ENCODE assay signal across 21 cellular contexts in the genomic region with DNA sequence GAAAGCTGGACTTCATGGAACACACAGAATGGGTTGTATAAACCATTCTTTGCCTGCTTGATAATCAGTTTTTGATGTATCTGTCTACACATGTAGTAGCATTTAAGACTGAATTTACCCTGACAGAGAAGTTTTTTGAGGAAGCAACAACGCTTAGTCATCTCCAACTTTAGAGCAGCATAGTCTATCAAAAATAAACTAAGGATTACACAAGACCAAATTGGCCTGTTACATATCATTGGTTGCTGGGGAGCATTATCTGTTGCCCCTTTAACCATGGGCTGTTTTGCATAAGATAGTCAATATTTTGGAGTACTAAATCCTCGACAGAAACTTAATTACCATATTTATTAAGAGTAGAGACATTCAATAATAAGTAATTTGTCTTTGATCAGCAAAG.
"Had no signal": no experiment of that assay in that cellular context is flagged by ENCODE, and none has a peak within 500 bp of the region (broad histone marks: within the 10 kb centered on the region; RNA-seq: fewer than 3 reads in every experiment).

No MANE protein-coding gene starts in this region.

- H3K4me1 Mint-ChIP-seq: stimulated activated effector memory CD8-positive, alpha-beta T cell treated with anti-CD3 and anti-CD28 coated beads, Interleukin-12 subunit alpha, Interleukin-12 subunit beta, amount 100 ng/mL, for 72 hours; WTC11 had no signal

- H3K27me3 ChIP-seq: adrenal gland, heart right ventricle, right atrium auricular region, stomach, suprapubic skin, tibial nerve had no signal

- H3K4me3 ChIP-seq: adrenal gland, coronary artery, heart right ventricle, lung, right atrium auricular region, stomach, suprapubic skin, tibial nerve had no signal

- H3K27ac Mint-ChIP-seq: activated naive CD4-positive, alpha-beta T cell treated with anti-CD3 and anti-CD28 coated beads, Interleukin-2, amount 50 U/mL, for 72 hours; naive thymus-derived CD4-positive, alpha-beta T cell; progenitor cell of endocrine pancreas; stimulated activated effector memory CD8-positive, alpha-beta T cell treated with anti-CD3 and anti-CD28 coated beads, Interleukin-12 subunit alpha, Interleukin-12 subunit beta, amount 100 ng/mL, for 72 hours; WTC11 had no signal

- H3K27me3 Mint-ChIP-seq: naive thymus-derived CD4-positive, alpha-beta T cell; progenitor cell of endocrine pancreas had no signal

- H3K36me3 ChIP-seq: adrenal gland, heart right ventricle, right atrium auricular region, stomach, suprapubic skin, tibial nerve had no signal

- H3K36me3 Mint-ChIP-seq: activated naive CD4-positive, alpha-beta T cell treated with anti-CD3 and anti-CD28 coated beads, Interleukin-2, amount 50 U/mL, for 72 hours; naive thymus-derived CD4-positive, alpha-beta T cell; stimulated activated effector memory CD8-positive, alpha-beta T cell treated with anti-CD3 and anti-CD28 coated beads, Interleukin-12 subunit alpha, Interleukin-12 subunit beta, amount 100 ng/mL, for 72 hours; WTC11 had no signal

- H3K4me1 ChIP-seq: adrenal gland, heart right ventricle, right atrium auricular region, stomach, suprapubic skin, tibial nerve had no signal

- H3K4me3 Mint-ChIP-seq: naive thymus-derived CD4-positive, alpha-beta T cell; stimulated activated effector memory CD8-positive, alpha-beta T cell treated with anti-CD3 and anti-CD28 coated beads, Interleukin-12 subunit alpha, Interleukin-12 subunit beta, amount 100 ng/mL, for 72 hours; WTC11 had no signal

- H3K27ac ChIP-seq: adrenal gland, coronary artery, heart right ventricle, right atrium auricular region, stomach, suprapubic skin, tibial nerve had no signal

- DNase-seq: activated gamma-delta T cell treated with Interleukin-2 at 50 U/mL for 16 hours; activated T-cell treated with anti-CD3 and anti-CD28 coated beads, Interleukin-2, amount 50 U/mL, for 1 hour; adrenal gland; foreskin fibroblast; heart right ventricle; left colon; naive thymus-derived CD4-positive, alpha-beta T cell; stimulated activated CD4-positive, alpha-beta T cell treated with anti-CD3 and anti-CD28 coated beads, Interleukin-12 subunit alpha, Interleukin-12 subunit beta, amount 100 ng/mL, for 4 hours; stimulated activated CD4-positive, alpha-beta T cell treated with anti-CD3 and anti-CD28 coated beads, Interleukin-1b, Interleukin-23, amount 100 ng/mL, for 48 hours; stomach; T-helper 1 cell; T-helper 9 cell had no signal

- ATAC-seq: activated naive CD4-positive, alpha-beta T cell treated with anti-CD3 and anti-CD28 coated beads, Interleukin-2, amount 50 U/mL, for 72 hours; heart right ventricle; left colon; naive thymus-derived CD4-positive, alpha-beta T cell; stimulated activated effector memory CD8-positive, alpha-beta T cell treated with anti-CD3 and anti-CD28 coated beads, Interleukin-12 subunit alpha, Interleukin-12 subunit beta, amount 100 ng/mL, for 72 hours; WTC11 had no signal

- H3K9me3 ChIP-seq: adrenal gland, heart right ventricle, right atrium auricular region, suprapubic skin, tibial nerve had no signal
